ENCODE assay signal across 2 cellular contexts in genomic region chr6:138105446-138105845, GRCh38.
TF ChIP-seq lines count a peak whose summit lies in the region.

No MANE protein-coding gene starts in this region.

TF ChIP-seq in GM12878, 131 proteins besides CTCF, POLR2A, EP300 and RAD21:
- no peak for TF ChIP-seq IRF5 (IDR thresholded peaks at IDR 0.05; ENCODE audit: borderline replicate concordance)
- TF ChIP-seq PRDM15 (CRISPR knock-in tag; IDR thresholded peaks at IDR 0.05), result no peak
- TF ChIP-seq NR2F1 (conservative IDR thresholded peaks at IDR 0.05), result no peak
- TF ChIP-seq CREM (IDR thresholded peaks at IDR 0.05; ENCODE audit: low read depth), result no peak
- TF ChIP-seq ZNF207 (IDR thresholded peaks at IDR 0.05; ENCODE audit: borderline replicate concordance), result no peak
- no peak for TF ChIP-seq ZNF274 (IDR thresholded peaks at IDR 0.05; ENCODE audit: insufficient read depth, insufficient read length)
- no peak for TF ChIP-seq BCLAF1 (IDR thresholded peaks at IDR 0.05)
- no peak for TF ChIP-seq LARP7 (IDR thresholded peaks at IDR 0.05)
- TF ChIP-seq HDAC6 (IDR thresholded peaks at IDR 0.05; ENCODE audit: unreplicated experiment), result no peak
- no peak for TF ChIP-seq RELA (IDR thresholded peaks at IDR 0.05; ENCODE audit: borderline replicate concordance, partially characterized antibody)
- no peak for TF ChIP-seq BACH1 (IDR thresholded peaks at IDR 0.05; ENCODE audit: borderline replicate concordance)
- no peak for TF ChIP-seq BHLHE40 (IDR thresholded peaks at IDR 0.05; ENCODE audit: borderline replicate concordance in 1 of 2, low read depth in 2 of 2, low read length in 1 of 2)
- TF ChIP-seq DPF2 (IDR thresholded peaks at IDR 0.05), result no peak
- no peak for TF ChIP-seq SMAD5 (IDR thresholded peaks at IDR 0.05; ENCODE audit: low read depth)

TF ChIP-seq in liver, 16 proteins besides CTCF, POLR2A, EP300 and RAD21 (continued from another document):
- TF ChIP-seq REST (IDR thresholded peaks at IDR 0.05) (no peak), FOXA2 (IDR thresholded peaks at IDR 0.05) (no peak), ZBTB33 (IDR thresholded peaks at IDR 0.05) (peak; percentile 12), YY1 (IDR thresholded peaks at IDR 0.05) (peak; percentile 66), JUND (IDR thresholded peaks at IDR 0.05) (peak in 1 of 2 donors; percentile 10), NR2F2 (IDR thresholded peaks at IDR 0.05) (peak; percentile 19), GABPA (IDR thresholded peaks at IDR 0.05 in 1 of 2, conservative IDR thresholded peaks at IDR 0.05 in 1 of 2) (no peak)
